1 cellular context compared by ENCODE assay signal in genomic region chr13:111171629-111172028, GRCh38.
A peak's percentile ranks its signal among the peaks of the same experiment; 100 is the strongest.
TF ChIP-seq lines count a peak whose summit lies in the region.

No MANE protein-coding gene starts in this region.

TF ChIP-seq in HepG2, 621 proteins besides CTCF, POLR2A, EP300 and RAD21 (continued from another document and continues in another):
- TF ChIP-seq HINFP (CRISPR knock-in tag; IDR thresholded peaks at IDR 0.05; ENCODE audit: low read depth) (no peak), ZNF691 (CRISPR knock-in tag; IDR thresholded peaks at IDR 0.05; ENCODE audit: borderline replicate concordance, low read depth) (no peak), GRHL1 (CRISPR knock-in tag; conservative IDR thresholded peaks at IDR 0.05) (no peak), ZNF510 (CRISPR knock-in tag; IDR thresholded peaks at IDR 0.05; ENCODE audit: low read depth) (no peak), ZNF468 (CRISPR knock-in tag; IDR thresholded peaks at IDR 0.05) (no peak), ZNF788 (CRISPR knock-in tag; IDR thresholded peaks at IDR 0.05; ENCODE audit: borderline replicate concordance) (no peak), SIX4 (CRISPR knock-in tag; IDR thresholded peaks at IDR 0.05) (no peak), ZNF20 (CRISPR knock-in tag; IDR thresholded peaks at IDR 0.05) (no peak), NONO (IDR thresholded peaks at IDR 0.05) (no peak), NONO (CRISPR knock-in tag; conservative IDR thresholded peaks at IDR 0.05) (0 out of 2 replicates have a peak, but pooled peaks have one; percentile 24), ZFY (CRISPR knock-in tag; IDR thresholded peaks at IDR 0.05) (0 out of 2 replicates have a peak, but pooled peaks have one; percentile 26), NR2F6 (IDR thresholded peaks at IDR 0.05) (peak; percentile 71), NR2F6 (CRISPR knock-in tag; IDR thresholded peaks at IDR 0.05) (peak; percentile 59), FOXP4 (CRISPR knock-in tag; IDR thresholded peaks at IDR 0.05) (peak; percentile 12; the same call in 1 of the 2 replicates), MEIS2 (CRISPR knock-in tag; IDR thresholded peaks at IDR 0.05) (no peak), HIC2 (CRISPR knock-in tag; IDR thresholded peaks at IDR 0.05; ENCODE audit: low read depth) (no peak), TBX2 (CRISPR knock-in tag; IDR thresholded peaks at IDR 0.05; ENCODE audit: borderline replicate concordance) (peak; percentile 78), PATZ1 (CRISPR knock-in tag; IDR thresholded peaks at IDR 0.05) (peak; percentile 37; the same call in 1 of the 2 replicates), TRIM24 (CRISPR knock-in tag; IDR thresholded peaks at IDR 0.05) (no peak), TBP (CRISPR knock-in tag; IDR thresholded peaks at IDR 0.05) (no peak), ZNF841 (CRISPR knock-in tag; IDR thresholded peaks at IDR 0.05; ENCODE audit: borderline replicate concordance) (no peak), SP5 (CRISPR knock-in tag; IDR thresholded peaks at IDR 0.05; ENCODE audit: borderline replicate concordance, low read depth) (peak; percentile 69; the same call in 1 of the 2 replicates), PAXIP1 (CRISPR knock-in tag; conservative IDR thresholded peaks at IDR 0.05) (peak; percentile 32; the same call in 1 of the 2 replicates), NR0B2 (CRISPR knock-in tag; IDR thresholded peaks at IDR 0.05) (no peak), ATF6 (CRISPR knock-in tag; conservative IDR thresholded peaks at IDR 0.05) (no peak), BRD4 (CRISPR knock-in tag; IDR thresholded peaks at IDR 0.05) (no peak), RNF2 (conservative IDR thresholded peaks at IDR 0.05; ENCODE audit: low read depth) (no peak), ZNF672 (CRISPR knock-in tag; IDR thresholded peaks at IDR 0.05) (no peak), ZSCAN5A (CRISPR knock-in tag; IDR thresholded peaks at IDR 0.05; ENCODE audit: borderline replicate concordance) (no peak), TCF7 (IDR thresholded peaks at IDR 0.05; ENCODE audit: low read depth) (peak; percentile 23; the same call in 1 of the 2 replicates), JARID2 (CRISPR knock-in tag; IDR thresholded peaks at IDR 0.05; ENCODE audit: insufficient replicate concordance) (no peak), ZBTB2 (CRISPR knock-in tag; IDR thresholded peaks at IDR 0.05; ENCODE audit: low read depth) (no peak), CAMTA2 (CRISPR knock-in tag; IDR thresholded peaks at IDR 0.05; ENCODE audit: borderline replicate concordance) (no peak), RCOR2 (CRISPR knock-in tag; IDR thresholded peaks at IDR 0.05) (no peak), CEBPG (CRISPR knock-in tag; IDR thresholded peaks at IDR 0.05) (peak; percentile 30; the same call in 1 of the 2 replicates), ZNF773 (CRISPR knock-in tag; IDR thresholded peaks at IDR 0.05; ENCODE audit: borderline replicate concordance) (no peak), SP4 (CRISPR knock-in tag; IDR thresholded peaks at IDR 0.05) (no peak), ZNF160 (CRISPR knock-in tag; IDR thresholded peaks at IDR 0.05) (no peak), ZNF652 (CRISPR knock-in tag; IDR thresholded peaks at IDR 0.05; ENCODE audit: borderline replicate concordance, low read depth) (no peak), CBFB (CRISPR knock-in tag; IDR thresholded peaks at IDR 0.05) (no peak), ATF1 (CRISPR knock-in tag; IDR thresholded peaks at IDR 0.05) (no peak), SOX13 (IDR thresholded peaks at IDR 0.05) (0 out of 2 replicates have a peak, but pooled peaks have one; percentile 14), SOX13 (CRISPR knock-in tag; conservative IDR thresholded peaks at IDR 0.05 in 1 of 2, IDR thresholded peaks at IDR 0.05 in 1 of 2) (0 out of 4 replicates have a peak, but pooled peaks of 1 of the 2 experiments have one; percentile 20), ZNF546 (CRISPR knock-in tag; conservative IDR thresholded peaks at IDR 0.05) (no peak)
